8 cellular contexts compared by ENCODE assay signal in the genomic region with DNA sequence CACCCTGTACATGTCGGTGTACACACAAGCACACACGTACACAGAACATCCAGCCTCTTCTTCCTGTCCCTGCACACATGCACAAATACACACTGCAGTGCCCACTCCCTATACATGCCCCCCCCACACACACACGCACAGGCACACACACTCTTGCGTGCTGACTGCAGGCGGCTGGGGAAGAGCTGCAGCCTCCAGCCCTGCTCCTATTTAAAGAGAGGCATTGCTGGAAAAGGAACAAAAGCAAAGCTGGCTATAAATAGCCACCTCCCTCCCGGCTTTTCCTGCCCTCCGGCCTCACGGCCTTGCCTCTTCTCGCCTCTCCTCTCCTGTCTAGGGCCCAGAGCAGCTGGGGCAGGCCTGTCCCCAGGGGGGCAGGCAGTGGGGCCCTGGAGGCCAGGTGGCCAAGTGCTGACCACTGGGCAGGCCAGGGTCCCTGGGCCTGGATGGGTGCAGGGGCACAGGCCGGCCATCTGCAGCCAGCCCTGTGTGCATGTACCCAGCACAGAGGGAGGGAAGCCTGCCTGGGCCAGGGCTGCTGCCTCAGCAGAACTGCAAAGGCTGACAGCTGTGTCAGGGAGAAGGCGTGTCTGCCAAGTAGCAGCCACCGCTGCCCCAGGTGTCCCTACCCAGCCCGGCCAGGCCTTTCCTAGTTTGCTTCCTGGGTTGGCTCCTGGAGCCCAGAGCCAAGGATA. TPM values are rescaled to one million over a fixed set of nuclear protein-coding genes. Genes with fewer than 3 reads are reported as not detected.
DNase-seq lines count a peak whose midpoint lies in the region; ATAC-seq and TF ChIP-seq lines count a peak whose summit lies in the region.

No MANE protein-coding gene starts in this region.

- intact Hi-C loops in Panc1 (cut with micrococcal nuclease; ENCODE audit: unreplicated experiment) = no loop called here

- H3K9me2 ChIP-seq in GM23248 (ENCODE audit: insufficient read depth) = no peaks in the 10 kb centered on the region

- ATAC-seq in Panc1 = peak; percentile 79

- WGBS in GM23248 (ENCODE audit: low coverage in 1 of 2, low lambda C conversion rate in 2 of 2, missing lambda C conversion rate in 2 of 2), 2 experiments = 57 to 59% methylated on average over 13 of the region's 13 CpGs

- no peak overlapping the region for H3K4me2 ChIP-seq in GM23248 (ENCODE audit: unreplicated experiment)

- DNase-seq in GM23248 (peak; percentile 30), Panc1 (ENCODE audit: low read depth, low spot score) (no peak), fibroblast of gingiva (ENCODE audit: low read depth) (peak; percentile 29), occipital lobe (lab: John Stamatoyannopoulos, UW) (peak; percentile 49), GM10248 (ENCODE audit: extremely low spot score) (no peak), inferior parietal cortex (ENCODE audit: extremely low spot score) (no peak)
- DNase-seq in stimulated activated CD4-positive, alpha-beta T cell treated with anti-CD3 and anti-CD28 coated beads, Interleukin-2, amount 100 ng/mL, for 48 hours = no peak
- DNase-seq in activated naive CD4-positive, alpha-beta T cell treated with anti-CD3 and anti-CD28 coated beads, Interleukin-2, amount 50 U/mL, for 16 hours = no peak

- H3K27ac ChIP-seq in GM23248 (no peak overlapping the region), Panc1 (ENCODE audit: low read length) (no peak overlapping the region)

- H3F3A ChIP-seq in GM23248 (ENCODE audit: insufficient read depth) = no peaks in the 10 kb centered on the region

- H3K27me3 ChIP-seq in GM23248 (replicated peaks; ENCODE audit: insufficient read depth) = no peaks in the 10 kb centered on the region
- no peaks in the 10 kb centered on the region for H3K27me3 ChIP-seq in Panc1 (ENCODE audit: control insufficient read depth, insufficient read depth, low read length)

- TF ChIP-seq CTCF in Panc1 (IDR thresholded peaks at IDR 0.05) (no peak), GM10248 (IDR thresholded peaks at IDR 0.05; ENCODE audit: control extremely low read depth, extremely low read depth, low read depth, missing control alignments) (no peak)

- 0 out of 2 replicates have a peak overlapping the region, but pooled peaks have one; percentile 33 for H2AFZ ChIP-seq in GM23248

- in situ Hi-C loops in GM23248 (cut with MboI) (no loop called here), Panc1 (cut with HindIII; ENCODE audit: low pct_unique_long_range_greater_than_20kb, low sequenced_read_pairs) (no loop called here)

- H3K9ac ChIP-seq in GM23248 = no peak overlapping the region

- BruUV-seq in Panc1 (replicated peaks; lab: Mats Ljungman, UMichigan) = no TSS peak

- H3K36me3 ChIP-seq in GM23248 (ENCODE audit: low read depth) (no peaks in the 10 kb centered on the region), Panc1 (ENCODE audit: control insufficient read depth, insufficient read depth, low read length) (no peaks in the 10 kb centered on the region)

- no peaks in the 10 kb centered on the region for H4K20me1 ChIP-seq in GM23248 (ENCODE audit: insufficient read depth)

- POLR2A ChIA-PET in Panc1 (lab: Charles Lee) (no interaction called here), GM10248 (lab: Yijun Ruan, JAX) (no interaction called here)

- no peaks in the 10 kb centered on the region for H3K79me2 ChIP-seq in GM23248 (ENCODE audit: insufficient read depth)

- CTCF ChIA-PET in Panc1 (lab: Charles Lee) = interaction anchor here (0.8 kb wide), 1 partner anchor 91 kb away, joined by 3 read pairs; no protein-coding TSS in a partner anchor
- CTCF ChIA-PET in GM10248 (lab: Yijun Ruan, JAX) = interaction anchor here (1.3 kb wide), 1 partner anchor 8 kb away, joined by 3 read pairs; no protein-coding TSS in a partner anchor

- H3K4me3 ChIP-seq in GM23248 (no peak overlapping the region), Panc1 (ENCODE audit: low read depth in 2 of 2, low read length in 2 of 2) (no peak overlapping the region)

- H3K9me3 ChIP-seq in GM23248 (ENCODE audit: low read depth) (no peaks in the 10 kb centered on the region), Panc1 (ENCODE audit: control insufficient read depth, insufficient read depth, low read depth, low read length) (no peaks in the 10 kb centered on the region)

- H3K4me1 ChIP-seq in GM23248 (ENCODE audit: insufficient read depth) = no peaks in the 10 kb centered on the region
- H3K4me1 ChIP-seq in Panc1 (ENCODE audit: control insufficient read depth, insufficient read depth, low read length) = peaks cover 13% of the 10 kb centered on the region; the same call in 1 of the 2 replicates

RNA-seq across cellular contexts. Expression of gene RTN4RL1, which starts 25.4 kb away (rescaled TPM):
- total RNA-seq in GM23248 (2014; rRNA removed; shearing (Covaris generic)) = 0.22 TPM in 1 of 2 replicates, not detected in the other
- polyA plus RNA-seq in GM23248 (2016; fragmentation: Nextera tagmentation; extraction: Ambion mirVana) = not detected in 2 replicates
- 0.80 TPM for total RNA-seq in Panc1 (2021; ENCODE audit: unreplicated experiment)
- 1.6 TPM for polyA plus RNA-seq in Panc1 (2012; ENCODE audit: insufficient read length)
- 25.0 TPM for total RNA-seq in occipital lobe

RNA-seq across cellular contexts. Expression of gene DPH1, which starts 30.2 kb away (rescaled TPM):
- 51.2 and 58.1 TPM in 2 replicates for total RNA-seq in GM23248 (2014; rRNA removed; shearing (Covaris generic))
- 41.1 and 41.2 TPM in 2 replicates for polyA plus RNA-seq in GM23248 (2016; fragmentation: Nextera tagmentation; extraction: Ambion mirVana)
- 24.3 TPM for total RNA-seq in Panc1 (2021; ENCODE audit: unreplicated experiment)
- 43.5 TPM for polyA plus RNA-seq in Panc1 (2012; ENCODE audit: insufficient read length)
- 20.7 TPM for total RNA-seq in occipital lobe

RNA-seq across cellular contexts. Expression of gene OVCA2, which starts 42.1 kb away (rescaled TPM):
- 67.3 and 92.0 TPM in 2 replicates for total RNA-seq in GM23248 (2014; rRNA removed; shearing (Covaris generic))
- 63.5 and 66.1 TPM in 2 replicates for polyA plus RNA-seq in GM23248 (2016; fragmentation: Nextera tagmentation; extraction: Ambion mirVana)
- total RNA-seq in Panc1 (2021; ENCODE audit: unreplicated experiment) (42.5 TPM), occipital lobe (15.8 TPM)
- polyA plus RNA-seq in Panc1 (2012; ENCODE audit: insufficient read length) = 39.8 TPM

RNA-seq across cellular contexts. Expression of gene HIC1, which starts 55.2 kb away (rescaled TPM):
- total RNA-seq in GM23248 (2014; rRNA removed; shearing (Covaris generic)) = 35.0 and 59.8 TPM in 2 replicates
- 1.6 TPM in 2 replicates for polyA plus RNA-seq in GM23248 (2016; fragmentation: Nextera tagmentation; extraction: Ambion mirVana)
- total RNA-seq in Panc1 (2021; ENCODE audit: unreplicated experiment) (1.4 TPM), occipital lobe (3.1 TPM)
- polyA plus RNA-seq in Panc1 (2012; ENCODE audit: insufficient read length) = 0.96 TPM

Comparison
In these comparisons a context has a peak if more than half of its experiments do, and no peak if none do; other contexts are left out.
1. DNase-seq: peak in GM23248 (single experiment), fibroblast of gingiva (single experiment) and occipital lobe (single experiment); none in Panc1 (single experiment), stimulated activated CD4-positive, alpha-beta T cell treated with anti-CD3 and anti-CD28 coated beads, Interleukin-2, amount 100 ng/mL, for 48 hours (0 of 2), GM10248 (single experiment), inferior parietal cortex (single experiment) and activated naive CD4-positive, alpha-beta T cell treated with anti-CD3 and anti-CD28 coated beads, Interleukin-2, amount 50 U/mL, for 16 hours (single experiment).
2. RNA of gene RTN4RL1, which starts 25.4 kb away (total RNA-seq): 25.0 TPM in occipital lobe (single experiment); 0.80 TPM in Panc1 (single experiment) and 0.22 TPM in GM23248; every median in the first group is over 10 times any median in the second.